8 cellular contexts compared by ENCODE assay signal in genomic region chr12:26830783-26831601, GRCh38. TPM values are rescaled to one million over a fixed set of nuclear protein-coding genes. Genes with fewer than 3 reads are reported as not detected.
DNase-seq lines count a peak whose midpoint lies in the region; ATAC-seq, FAIRE-seq and TF ChIP-seq lines count a peak whose summit lies in the region.

No MANE protein-coding gene starts in this region.

- peak overlapping the region; percentile 0 for H3K9ac ChIP-seq in H9 (ENCODE audit: extremely low read depth, insufficient read length, low read length)

- no peaks in the 10 kb centered on the region for H3K36me3 ChIP-seq in left lung
- no peaks in the 10 kb centered on the region for H3K36me3 ChIP-seq in WERI-Rb-1

- H3K18ac ChIP-seq in H9 (ENCODE audit: insufficient read length, low read depth, low read length) = no peak overlapping the region

- no peak overlapping the region for H3K56ac ChIP-seq in H9 (ENCODE audit: insufficient read length, low read depth, low read length)

- FAIRE-seq in A549 (lab: Jason Lieb, UNC) = no peak

- peaks cover 8% of the 10 kb centered on the region for H3K79me1 ChIP-seq in H9 (ENCODE audit: insufficient read depth, low read depth, low read length, poor library complexity, severe bottlenecking)

- H3K36me3 Mint-ChIP-seq in H9 (ENCODE audit: insufficient read depth in 1 of 3, low read depth in 3 of 3) = 0 out of 7 replicates have a peak, but pooled peaks cover 0 to 1% (median 0%) of the 10 kb centered on the region in 3 experiments
- peaks cover 19% of the 10 kb centered on the region for H3K36me3 Mint-ChIP-seq in activated naive CD8-positive, alpha-beta T cell treated with anti-CD3 and anti-CD28 coated beads, Interleukin-2, amount 50 U/mL, for 24 hours (ENCODE audit: low read depth)

- intact Hi-C loops in left lung (cut with DNase I) = no loop called here

- CTCF ChIA-PET in A549 (lab: Yijun Ruan, JAX) = interaction anchor here (0.8 to 1.8 kb wide), 2 partner anchors 13 to 54 kb away, joined by 3 to 5 read pairs; no protein-coding TSS in a partner anchor

- peaks cover 24 to 30% of the 10 kb centered on the region in 2 experiments for H3K4me1 Mint-ChIP-seq in H9
- peaks cover 59% of the 10 kb centered on the region for H3K4me1 Mint-ChIP-seq in activated naive CD8-positive, alpha-beta T cell treated with anti-CD3 and anti-CD28 coated beads, Interleukin-2, amount 50 U/mL, for 24 hours

- TF ChIP-seq POLR2A in A549 (IDR thresholded peaks at IDR 0.05; ENCODE audit: low read length) = no peak

- H3K27ac Mint-ChIP-seq in H9 = no peak overlapping the region
- H3K27ac Mint-ChIP-seq in activated naive CD8-positive, alpha-beta T cell treated with anti-CD3 and anti-CD28 coated beads, Interleukin-2, amount 50 U/mL, for 24 hours = peak overlapping the region; percentile 23

- POLR2A ChIA-PET in A549 (lab: Yijun Ruan, JAX) = no interaction called here

- no peak overlapping the region for H3T11ph ChIP-seq in H9 (ENCODE audit: low read length)

- ATAC-seq in A549 = no peak
- ATAC-seq in activated naive CD8-positive, alpha-beta T cell treated with anti-CD3 and anti-CD28 coated beads, Interleukin-2, amount 50 U/mL, for 24 hours = no peak
- ATAC-seq in left lung = no peak
- ATAC-seq in HG03039 (IDR thresholded peaks at IDR 0.05; ENCODE audit: unreplicated experiment) = no peak

- no peak overlapping the region for H2AK5ac ChIP-seq in H9 (ENCODE audit: insufficient read length, low read length)

- H2BK15ac ChIP-seq in H9 (ENCODE audit: low read depth, low read length) = no peak overlapping the region

- no peak overlapping the region for H3K4ac ChIP-seq in H9 (ENCODE audit: low read depth, low read length)

- H3K23ac ChIP-seq in H9 (ENCODE audit: insufficient read length, low read depth, low read length) = no peak overlapping the region

- TF ChIP-seq CTCF in A549 (IDR thresholded peaks at IDR 0.05) (no peak), H9 (conservative IDR thresholded peaks at IDR 0.05) (no peak), left lung (IDR thresholded peaks at IDR 0.05) (no peak), WERI-Rb-1 (IDR thresholded peaks at IDR 0.05; ENCODE audit: low read depth, low read length) (no peak)

- H4K5ac ChIP-seq in H9 (ENCODE audit: insufficient read length, low read depth, low read length) = no peak overlapping the region

- H3K9me3 ChIP-seq in A549 (no peaks in the 10 kb centered on the region), H9 (ENCODE audit: control insufficient read depth, low read depth, low read length) (no peaks in the 10 kb centered on the region), left lung (no peaks in the 10 kb centered on the region), WERI-Rb-1 (ENCODE audit: severe bottlenecking) (no peaks in the 10 kb centered on the region)

- no peak overlapping the region for H3K14ac ChIP-seq in H9 (ENCODE audit: insufficient read depth, low read length)

- peaks cover 34% of the 10 kb centered on the region; the same call in 1 of the 2 replicates for H3K79me2 ChIP-seq in H9 (ENCODE audit: insufficient read depth, low read length)

- no peaks in the 10 kb centered on the region for H3K27me3 ChIP-seq in H9 (ENCODE audit: insufficient read depth, low read length)
- no peaks in the 10 kb centered on the region for H3K27me3 ChIP-seq in left lung
- no peaks in the 10 kb centered on the region for H3K27me3 ChIP-seq in WERI-Rb-1 (ENCODE audit: insufficient read depth, low read depth, severe bottlenecking)

- no peak overlapping the region for H2BK20ac ChIP-seq in H9 (ENCODE audit: low read depth, low read length, poor library complexity, severe bottlenecking)

- no peak overlapping the region for H3K27ac ChIP-seq in A549
- H3K27ac ChIP-seq in H9 (ENCODE audit: insufficient read length, low read depth, low read length) = no peak overlapping the region
- no peak overlapping the region for H3K27ac ChIP-seq in left lung
- no peak overlapping the region for H3K27ac ChIP-seq in WERI-Rb-1

- H4K91ac ChIP-seq in H9 (ENCODE audit: insufficient read length, low read depth, low read length) = no peak overlapping the region

- no peak overlapping the region for H2AFZ ChIP-seq in H9 (ENCODE audit: low read length)

- H3K4me1 ChIP-seq in A549 (no peaks in the 10 kb centered on the region), H9 (ENCODE audit: insufficient read depth, low read length) (peaks cover 9% of the 10 kb centered on the region; the same call in 1 of the 2 replicates), left lung (peaks cover 7 to 48% of the 10 kb centered on the region in 2 donors)

- DNase-seq in A549 (ENCODE audit: low read depth in 1 of 2, low spot score in 1 of 2) = no peak
- peak; percentile 41 for DNase-seq in H9
- DNase-seq in activated naive CD8-positive, alpha-beta T cell treated with anti-CD3 and anti-CD28 coated beads, Interleukin-2, amount 50 U/mL, for 24 hours = no peak
- DNase-seq in left lung = no peak
- no peak for DNase-seq in SKM-1 (lab: John Stamatoyannopoulos, UW; ENCODE audit: unreplicated experiment)
- DNase-seq in mesenteric fat pad (ENCODE audit: low spot score) = no peak
- no peak for DNase-seq in WERI-Rb-1

- H3K4me2 ChIP-seq in A549 (peak overlapping the region; percentile 89; the same call in 2 of the 3 replicates), H9 (ENCODE audit: insufficient read depth, insufficient read length, low read length) (peak overlapping the region; percentile 50)

- peaks cover 12% of the 10 kb centered on the region for H3K23me2 ChIP-seq in H9 (ENCODE audit: insufficient read length, low read depth, low read length, poor library complexity, severe bottlenecking)

- H3K4me3 ChIP-seq in A549 (no peak overlapping the region), left lung (peak overlapping the region; percentile 18 to 83), WERI-Rb-1 (ENCODE audit: low read depth, low read length) (no peak overlapping the region)

- TF ChIP-seq EP300 in A549 (IDR thresholded peaks at IDR 0.05) = no peak

- no peak overlapping the region for H2BK120ac ChIP-seq in H9 (ENCODE audit: low read depth, low read length, poor library complexity, severe bottlenecking)

- no peak overlapping the region for H2BK5ac ChIP-seq in H9 (ENCODE audit: insufficient read length, low read length)

- no peaks in the 10 kb centered on the region for H4K20me1 ChIP-seq in H9 (ENCODE audit: control insufficient read depth, insufficient read depth, insufficient read length)

- no peak overlapping the region for H2BK12ac ChIP-seq in H9 (ENCODE audit: insufficient read length, low read depth, low read length)

- peak overlapping the region; percentile 56 to 78 for H3K4me3 Mint-ChIP-seq in H9
- peak overlapping the region; percentile 82 for H3K4me3 Mint-ChIP-seq in activated naive CD8-positive, alpha-beta T cell treated with anti-CD3 and anti-CD28 coated beads, Interleukin-2, amount 50 U/mL, for 24 hours

- 95% methylated on average over 14 of the region's 14 CpGs for WGBS in A549 (ENCODE audit: missing lambda C conversion rate)
- no CpG with 5 or more reads among the region's 14 CpGs for WGBS in H9 (ENCODE audit: extremely low coverage, insufficient read length, low lambda C conversion rate)

- H4K8ac ChIP-seq in H9 (replicated peaks; ENCODE audit: insufficient read length, low read depth, low read length) = no peak overlapping the region

- TF ChIP-seq RAD21 in A549 (conservative IDR thresholded peaks at IDR 0.05 in 1 of 2, IDR thresholded peaks at IDR 0.05 in 1 of 2) = no peak

- peaks cover 10% of the 10 kb centered on the region for H3K27me3 Mint-ChIP-seq in H9 (ENCODE audit: low read depth)
- no peaks in the 10 kb centered on the region for H3K27me3 Mint-ChIP-seq in activated naive CD8-positive, alpha-beta T cell treated with anti-CD3 and anti-CD28 coated beads, Interleukin-2, amount 50 U/mL, for 24 hours

- no peaks in the 10 kb centered on the region for H3K9me3 Mint-ChIP-seq in H9
- no peaks in the 10 kb centered on the region for H3K9me3 Mint-ChIP-seq in activated naive CD8-positive, alpha-beta T cell treated with anti-CD3 and anti-CD28 coated beads, Interleukin-2, amount 50 U/mL, for 24 hours

TF ChIP-seq in A549, 52 proteins besides CTCF, POLR2A, EP300 and RAD21:
- TF ChIP-seq ZFP36 (IDR thresholded peaks at IDR 0.05; ENCODE audit: borderline replicate concordance, partially characterized antibody) (no peak), ZC3H11A (IDR thresholded peaks at IDR 0.05) (no peak), MAX (IDR thresholded peaks at IDR 0.05) (no peak), SREBF2 (IDR thresholded peaks at IDR 0.05) (no peak), HDAC2 (IDR thresholded peaks at IDR 0.05) (no peak), USF2 (IDR thresholded peaks at IDR 0.05) (no peak), HMGXB4 (CRISPR knock-in tag; IDR thresholded peaks at IDR 0.05; ENCODE audit: borderline replicate concordance) (no peak)

RNA-seq across cellular contexts. Expression of gene ITPR2, which starts 2.0 kb away (rescaled TPM):
- 6.0 and 8.1 TPM in 2 replicates for polyA plus RNA-seq in A549 (2011; rRNA removed)
- polyA plus RNA-seq in A549 (2012; cell fraction: cytosol; rRNA removed) = 0.75 and 0.93 TPM in 2 replicates
- polyA plus RNA-seq in A549 (2012; cell fraction: nucleus; rRNA removed) = 0.72 and 1.0 TPM in 2 replicates
- polyA plus RNA-seq in A549 (2017; fragmentation: RNase III; extraction: RNeasy Plus Mini Kit Qiagen cat#74134 plus additional on column Dnase treatment) = 3.1 to 4.4 TPM (median 3.9 TPM) in 3 replicates
- 11.8 and 13.6 TPM in 2 replicates for polyA minus RNA-seq in A549 (2011; rRNA and poly(A)+ RNA removed)
- 14.8 and 16.1 TPM in 2 replicates for total RNA-seq in H9 (2021)
- 10 to 100 TPM; 37.7 to 67.8 TPM for total RNA-seq in left lung
- total RNA-seq in mesenteric fat pad = 71.3 TPM

Comparison
In these comparisons a context has a peak if more than half of its experiments do, and no peak if none do; other contexts are left out.
1. H3K4me3 ChIP-seq: peak in left lung (2 of 2); none in A549 (single experiment) and WERI-Rb-1 (single experiment).